8 cellular contexts compared by ENCODE assay signal in the genomic region with DNA sequence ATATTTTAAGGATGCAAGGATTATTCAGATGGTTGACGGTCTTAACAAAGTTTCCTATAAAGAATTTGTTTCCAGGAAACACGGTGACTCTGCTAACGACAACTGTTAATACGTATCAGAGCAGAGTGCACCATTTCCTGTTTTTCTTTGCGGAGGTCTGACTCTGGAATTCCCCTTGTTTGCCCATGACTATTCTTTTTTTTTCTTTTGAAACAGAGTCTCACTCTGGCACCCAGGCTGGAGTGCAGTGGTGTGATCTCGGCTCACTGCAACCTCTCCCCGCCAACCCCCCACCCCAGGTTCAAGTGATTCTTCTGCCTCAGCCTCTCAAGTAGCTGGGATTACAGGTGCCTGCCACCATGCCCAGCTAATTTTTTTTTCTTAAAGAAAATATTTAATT.
DNase-seq lines count a peak whose midpoint lies in the region; ATAC-seq and TF ChIP-seq lines count a peak whose summit lies in the region.

No MANE protein-coding gene starts in this region.

- POLR2A ChIA-PET in activated CD4-positive, alpha-beta memory T cell treated with anti-CD3 and anti-CD28 coated beads for 36 hours (lab: Charles Lee) = interaction anchor here (1.2 to 3.4 kb wide), 7 partner anchors 10 to 125 kb away, joined by 3 to 27 read pairs (median 8); partner anchors contain the start of gene CDC42SE2

- no peaks in the 10 kb centered on the region for H4K20me1 ChIP-seq in GM23338 (replicated peaks; ENCODE audit: insufficient read depth)

- peaks cover 5% of the 10 kb centered on the region for H3K4me1 ChIP-seq in GM23338 (ENCODE audit: insufficient read depth)

- H2AFZ ChIP-seq in GM23338 = no peak overlapping the region

- H3K36me3 Mint-ChIP-seq in activated CD4-positive, alpha-beta memory T cell treated with anti-CD3 and anti-CD28 coated beads for 36 hours = peaks cover 19% of the 10 kb centered on the region
- H3K36me3 Mint-ChIP-seq in GM23338 (ENCODE audit: low read depth) = no peaks in the 10 kb centered on the region

- no peaks in the 10 kb centered on the region for H3F3A ChIP-seq in GM23338 (replicated peaks; ENCODE audit: low read depth)

- H3K4me3 Mint-ChIP-seq in activated CD4-positive, alpha-beta memory T cell treated with anti-CD3 and anti-CD28 coated beads for 36 hours = peak overlapping the region; percentile 46
- no peak overlapping the region for H3K4me3 Mint-ChIP-seq in GM23338

- H3K4me2 ChIP-seq in GM23338 = no peak overlapping the region

- CTCF ChIA-PET in activated CD4-positive, alpha-beta memory T cell treated with anti-CD3 and anti-CD28 coated beads for 36 hours (lab: Charles Lee) = interaction anchor here (1.8 to 1.9 kb wide), 2 partner anchors 10 to 115 kb away, joined by 6 to 7 read pairs; no protein-coding TSS in a partner anchor

- no peak overlapping the region for H3K4me3 ChIP-seq in HL-60 (replicated peaks; ENCODE audit: insufficient read depth, low read length)
- no peak overlapping the region for H3K4me3 ChIP-seq in GM23338

- no peaks in the 10 kb centered on the region for H3K9me3 Mint-ChIP-seq in activated CD4-positive, alpha-beta memory T cell treated with anti-CD3 and anti-CD28 coated beads for 36 hours
- H3K9me3 Mint-ChIP-seq in GM23338 = no peaks in the 10 kb centered on the region

- H3K4me1 Mint-ChIP-seq in activated CD4-positive, alpha-beta memory T cell treated with anti-CD3 and anti-CD28 coated beads for 36 hours (ENCODE audit: low read depth) = peaks cover 91% of the 10 kb centered on the region
- peaks cover 16% of the 10 kb centered on the region; the same call in 2 of the 3 replicates for H3K4me1 Mint-ChIP-seq in GM23338

- intact Hi-C loops in activated CD4-positive, alpha-beta memory T cell treated with anti-CD3 and anti-CD28 coated beads for 36 hours (cut with micrococcal nuclease) = loop anchor here (1.0 to 5.0 kb wide), 12 partner anchors 10 to 258 kb away; partner anchors contain the start of gene RAPGEF6

- 0 out of 2 replicates have a peak, but pooled peaks cover 9% of the 10 kb centered on the region for H3K79me2 ChIP-seq in GM23338 (replicated peaks; ENCODE audit: insufficient read depth)

- peak overlapping the region; percentile 66 for H3K27ac ChIP-seq in HL-60 (replicated peaks)
- H3K27ac ChIP-seq in GM23338 (ENCODE audit: low read depth) = no peak overlapping the region

- no peaks in the 10 kb centered on the region for H3K27me3 Mint-ChIP-seq in activated CD4-positive, alpha-beta memory T cell treated with anti-CD3 and anti-CD28 coated beads for 36 hours
- peaks cover 3% of the 10 kb centered on the region for H3K27me3 Mint-ChIP-seq in GM23338 (ENCODE audit: insufficient read depth, low read depth, poor library complexity)

- H3K9me2 ChIP-seq in GM23338 (ENCODE audit: insufficient read depth) = no peaks in the 10 kb centered on the region

- DNase-seq in HL-60 (ENCODE audit: low read depth in 1 of 2, low spot score in 1 of 2) (peak in 1 of 2 experiments; percentile 10), fibroblast of gingiva (ENCODE audit: low read depth) (peak; percentile 33), SIG-M5 treated with dmso at 0.1 percent for 504 hours (lab: John Stamatoyannopoulos, UW; ENCODE audit: unreplicated experiment) (no peak), GM23338 (ENCODE audit: low spot score) (no peak), HPDE6-E6E7 (ENCODE audit: extremely low spot score) (no peak)
- peak; percentile 80 for DNase-seq in activated CD4-positive, alpha-beta memory T cell treated with anti-CD3 and anti-CD28 coated beads for 36 hours
- DNase-seq in stimulated activated CD4-positive, alpha-beta T cell treated with anti-CD3 and anti-CD28 coated beads, Interleukin-15, amount 100 ng/mL, for 24 hours = peak; percentile 63

- peak; percentile 31 for ATAC-seq in GM19438 (IDR thresholded peaks at IDR 0.05; ENCODE audit: low read depth, unreplicated experiment)
- no peak for ATAC-seq in GM23338

- H3K27ac Mint-ChIP-seq in activated CD4-positive, alpha-beta memory T cell treated with anti-CD3 and anti-CD28 coated beads for 36 hours = peak overlapping the region; percentile 94
- no peak overlapping the region; the same call in 1 of the 2 replicates for H3K27ac Mint-ChIP-seq in GM23338

- H3K27me3 ChIP-seq in HL-60 (ENCODE audit: insufficient read depth, poor library complexity, severe bottlenecking) (no peaks in the 10 kb centered on the region), GM23338 (ENCODE audit: insufficient read depth) (no peaks in the 10 kb centered on the region)

- TF ChIP-seq CTCF in HL-60 (IDR thresholded peaks at IDR 0.05; ENCODE audit: insufficient read depth, low read length) = no peak
- TF ChIP-seq CTCF in GM23338 (conservative IDR thresholded peaks at IDR 0.05; ENCODE audit: low read depth in 2 of 2) = no peak

- H3K36me3 ChIP-seq in GM23338 (ENCODE audit: insufficient read depth) = no peaks in the 10 kb centered on the region

TF ChIP-seq in GM23338, 12 proteins besides CTCF, POLR2A, EP300 and RAD21 (continues in another document):
- TF ChIP-seq NANOG (IDR thresholded peaks at IDR 0.05; ENCODE audit: borderline replicate concordance) (no peak), EZH2phosphoT487 (IDR thresholded peaks at IDR 0.05; ENCODE audit: unreplicated experiment) (no peak), EZH2 (IDR thresholded peaks at IDR 0.05; ENCODE audit: low read depth, unreplicated experiment) (no peak)
- TF ChIP-seq, protein P1, sequence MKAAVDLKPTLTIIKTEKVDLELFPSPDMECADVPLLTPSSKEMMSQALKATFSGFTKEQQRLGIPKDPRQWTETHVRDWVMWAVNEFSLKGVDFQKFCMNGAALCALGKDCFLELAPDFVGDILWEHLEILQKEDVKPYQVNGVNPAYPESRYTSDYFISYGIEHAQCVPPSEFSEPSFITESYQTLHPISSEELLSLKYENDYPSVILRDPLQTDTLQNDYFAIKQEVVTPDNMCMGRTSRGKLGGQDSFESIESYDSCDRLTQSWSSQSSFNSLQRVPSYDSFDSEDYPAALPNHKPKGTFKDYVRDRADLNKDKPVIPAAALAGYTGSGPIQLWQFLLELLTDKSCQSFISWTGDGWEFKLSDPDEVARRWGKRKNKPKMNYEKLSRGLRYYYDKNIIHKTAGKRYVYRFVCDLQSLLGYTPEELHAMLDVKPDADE (IDR thresholded peaks at IDR 0.05) = no peak
- TF ChIP-seq, protein P2, sequence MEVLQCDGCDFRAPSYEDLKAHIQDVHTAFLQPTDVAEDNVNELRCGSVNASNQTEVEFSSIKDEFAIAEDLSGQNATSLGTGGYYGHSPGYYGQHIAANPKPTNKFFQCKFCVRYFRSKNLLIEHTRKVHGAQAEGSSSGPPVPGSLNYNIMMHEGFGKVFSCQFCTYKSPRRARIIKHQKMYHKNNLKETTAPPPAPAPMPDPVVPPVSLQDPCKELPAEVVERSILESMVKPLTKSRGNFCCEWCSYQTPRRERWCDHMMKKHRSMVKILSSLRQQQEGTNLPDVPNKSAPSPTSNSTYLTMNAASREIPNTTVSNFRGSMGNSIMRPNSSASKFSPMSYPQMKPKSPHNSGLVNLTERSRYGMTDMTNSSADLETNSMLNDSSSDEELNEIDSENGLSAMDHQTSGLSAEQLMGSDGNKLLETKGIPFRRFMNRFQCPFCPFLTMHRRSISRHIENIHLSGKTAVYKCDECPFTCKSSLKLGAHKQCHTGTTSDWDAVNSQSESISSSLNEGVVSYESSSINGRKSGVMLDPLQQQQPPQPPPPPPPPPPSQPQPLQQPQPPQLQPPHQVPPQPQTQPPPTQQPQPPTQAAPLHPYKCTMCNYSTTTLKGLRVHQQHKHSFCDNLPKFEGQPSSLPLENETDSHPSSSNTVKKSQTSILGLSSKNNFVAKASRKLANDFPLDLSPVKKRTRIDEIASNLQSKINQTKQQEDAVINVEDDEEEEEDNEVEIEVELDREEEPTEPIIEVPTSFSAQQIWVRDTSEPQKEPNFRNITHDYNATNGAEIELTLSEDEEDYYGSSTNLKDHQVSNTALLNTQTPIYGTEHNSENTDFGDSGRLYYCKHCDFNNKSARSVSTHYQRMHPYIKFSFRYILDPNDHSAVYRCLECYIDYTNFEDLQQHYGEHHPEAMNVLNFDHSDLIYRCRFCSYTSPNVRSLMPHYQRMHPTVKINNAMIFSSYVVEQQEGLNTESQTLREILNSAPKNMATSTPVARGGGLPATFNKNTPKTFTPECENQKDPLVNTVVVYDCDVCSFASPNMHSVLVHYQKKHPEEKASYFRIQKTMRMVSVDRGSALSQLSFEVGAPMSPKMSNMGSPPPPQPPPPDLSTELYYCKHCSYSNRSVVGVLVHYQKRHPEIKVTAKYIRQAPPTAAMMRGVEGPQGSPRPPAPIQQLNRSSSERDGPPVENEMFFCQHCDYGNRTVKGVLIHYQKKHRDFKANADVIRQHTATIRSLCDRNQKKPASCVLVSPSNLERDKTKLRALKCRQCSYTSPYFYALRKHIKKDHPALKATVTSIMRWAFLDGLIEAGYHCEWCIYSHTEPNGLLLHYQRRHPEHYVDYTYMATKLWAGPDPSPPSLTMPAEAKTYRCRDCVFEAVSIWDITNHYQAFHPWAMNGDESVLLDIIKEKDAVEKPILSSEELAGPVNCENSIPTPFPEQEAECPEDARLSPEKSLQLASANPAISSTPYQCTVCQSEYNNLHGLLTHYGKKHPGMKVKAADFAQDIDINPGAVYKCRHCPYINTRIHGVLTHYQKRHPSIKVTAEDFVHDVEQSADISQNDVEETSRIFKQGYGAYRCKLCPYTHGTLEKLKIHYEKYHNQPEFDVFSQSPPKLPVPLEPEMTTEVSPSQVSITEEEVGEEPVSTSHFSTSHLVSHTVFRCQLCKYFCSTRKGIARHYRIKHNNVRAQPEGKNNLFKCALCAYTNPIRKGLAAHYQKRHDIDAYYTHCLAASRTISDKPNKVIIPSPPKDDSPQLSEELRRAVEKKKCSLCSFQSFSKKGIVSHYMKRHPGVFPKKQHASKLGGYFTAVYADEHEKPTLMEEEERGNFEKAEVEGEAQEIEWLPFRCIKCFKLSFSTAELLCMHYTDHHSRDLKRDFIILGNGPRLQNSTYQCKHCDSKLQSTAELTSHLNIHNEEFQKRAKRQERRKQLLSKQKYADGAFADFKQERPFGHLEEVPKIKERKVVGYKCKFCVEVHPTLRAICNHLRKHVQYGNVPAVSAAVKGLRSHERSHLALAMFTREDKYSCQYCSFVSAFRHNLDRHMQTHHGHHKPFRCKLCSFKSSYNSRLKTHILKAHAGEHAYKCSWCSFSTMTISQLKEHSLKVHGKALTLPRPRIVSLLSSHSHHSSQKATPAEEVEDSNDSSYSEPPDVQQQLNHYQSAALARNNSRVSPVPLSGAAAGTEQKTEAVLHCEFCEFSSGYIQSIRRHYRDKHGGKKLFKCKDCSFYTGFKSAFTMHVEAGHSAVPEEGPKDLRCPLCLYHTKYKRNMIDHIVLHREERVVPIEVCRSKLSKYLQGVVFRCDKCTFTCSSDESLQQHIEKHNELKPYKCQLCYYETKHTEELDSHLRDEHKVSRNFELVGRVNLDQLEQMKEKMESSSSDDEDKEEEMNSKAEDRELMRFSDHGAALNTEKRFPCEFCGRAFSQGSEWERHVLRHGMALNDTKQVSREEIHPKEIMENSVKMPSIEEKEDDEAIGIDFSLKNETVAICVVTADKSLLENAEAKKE (CRISPR knock-in tag; IDR thresholded peaks at IDR 0.05) = no peak

Comparison
In these comparisons a context has a peak if more than half of its experiments do, and no peak if none do; other contexts are left out.
1. DNase-seq: peak in activated CD4-positive, alpha-beta memory T cell treated with anti-CD3 and anti-CD28 coated beads for 36 hours (single experiment), fibroblast of gingiva (single experiment) and stimulated activated CD4-positive, alpha-beta T cell treated with anti-CD3 and anti-CD28 coated beads, Interleukin-15, amount 100 ng/mL, for 24 hours (single experiment); none in SIG-M5 treated with dmso at 0.1 percent for 504 hours (single experiment), GM23338 (single experiment) and HPDE6-E6E7 (single experiment).